2 cellular contexts compared by ENCODE assay signal in the genomic region with DNA sequence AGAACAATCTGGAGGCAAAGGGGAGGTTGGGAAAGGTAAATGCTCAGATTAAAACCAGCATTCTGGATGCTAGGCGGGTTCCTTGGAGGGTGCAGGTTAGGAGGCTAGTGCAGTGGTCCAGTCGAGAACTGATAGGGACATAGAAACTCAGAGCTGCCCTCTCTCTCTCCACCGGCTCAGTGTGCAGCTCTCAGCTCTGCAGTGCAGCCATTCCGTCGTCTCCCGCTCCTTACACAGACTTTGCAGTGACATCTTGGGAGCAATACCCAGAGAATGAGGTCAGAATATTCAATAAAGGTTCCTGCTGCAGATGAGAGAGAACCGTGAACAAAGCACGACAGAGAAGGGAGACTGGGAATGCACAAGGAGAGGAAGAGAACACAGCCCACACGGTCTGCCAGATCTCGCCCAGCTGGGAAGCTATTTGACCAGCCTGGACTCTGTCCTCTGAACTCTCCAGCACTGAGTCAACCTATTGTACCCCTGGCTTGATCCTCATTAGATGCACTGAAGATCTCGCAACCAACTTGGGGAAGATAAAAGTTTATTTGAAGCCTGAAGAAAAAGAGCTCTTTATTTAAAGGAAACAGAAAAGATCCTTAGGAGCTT.
TF ChIP-seq lines count a peak whose summit lies in the region.

No MANE protein-coding gene starts in this region.

TF ChIP-seq in GM23338, 12 proteins besides CTCF, POLR2A, EP300 and RAD21 (continued from another document):
- no peak for TF ChIP-seq EZH2 (IDR thresholded peaks at IDR 0.05; ENCODE audit: low read depth, unreplicated experiment)
- TF ChIP-seq ZNF114 (CRISPR knock-in tag; IDR thresholded peaks at IDR 0.05), result no peak
- no peak for TF ChIP-seq POLR2AphosphoS5 (IDR thresholded peaks at IDR 0.05; ENCODE audit: low read depth)

TF ChIP-seq in HepG2, 621 proteins besides CTCF, POLR2A, EP300 and RAD21 (continued from another document):
- TF ChIP-seq, protein P1, sequence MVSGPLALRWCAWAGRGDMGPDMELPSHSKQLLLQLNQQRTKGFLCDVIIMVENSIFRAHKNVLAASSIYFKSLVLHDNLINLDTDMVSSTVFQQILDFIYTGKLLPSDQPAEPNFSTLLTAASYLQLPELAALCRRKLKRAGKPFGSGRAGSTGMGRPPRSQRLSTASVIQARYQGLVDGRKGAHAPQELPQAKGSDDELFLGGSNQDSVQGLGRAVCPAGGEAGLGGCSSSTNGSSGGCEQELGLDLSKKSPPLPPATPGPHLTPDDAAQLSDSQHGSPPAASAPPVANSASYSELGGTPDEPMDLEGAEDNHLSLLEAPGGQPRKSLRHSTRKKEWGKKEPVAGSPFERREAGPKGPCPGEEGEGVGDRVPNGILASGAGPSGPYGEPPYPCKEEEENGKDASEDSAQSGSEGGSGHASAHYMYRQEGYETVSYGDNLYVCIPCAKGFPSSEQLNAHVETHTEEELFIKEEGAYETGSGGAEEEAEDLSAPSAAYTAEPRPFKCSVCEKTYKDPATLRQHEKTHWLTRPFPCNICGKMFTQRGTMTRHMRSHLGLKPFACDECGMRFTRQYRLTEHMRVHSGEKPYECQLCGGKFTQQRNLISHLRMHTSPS (CRISPR knock-in tag; IDR thresholded peaks at IDR 0.05; ENCODE audit: low read depth), result no peak
- TF ChIP-seq AKAP8 (CRISPR knock-in tag; IDR thresholded peaks at IDR 0.05) (no peak), ZNF225 (CRISPR knock-in tag; IDR thresholded peaks at IDR 0.05) (no peak), MXD4 (CRISPR knock-in tag; IDR thresholded peaks at IDR 0.05) (no peak), CSRNP1 (CRISPR knock-in tag; IDR thresholded peaks at IDR 0.05) (no peak), TFAP4 (IDR thresholded peaks at IDR 0.05; ENCODE audit: borderline replicate concordance, low read depth) (peak; percentile 71), TSC22D2 (CRISPR knock-in tag; IDR thresholded peaks at IDR 0.05; ENCODE audit: borderline replicate concordance) (no peak), ZMYM4 (CRISPR knock-in tag; IDR thresholded peaks at IDR 0.05) (no peak), MEIS1 (CRISPR knock-in tag; IDR thresholded peaks at IDR 0.05; ENCODE audit: borderline replicate concordance) (no peak), ZNF7 (CRISPR knock-in tag; IDR thresholded peaks at IDR 0.05) (no peak), KDM6A (CRISPR knock-in tag; IDR thresholded peaks at IDR 0.05; ENCODE audit: low read depth) (no peak), REST (IDR thresholded peaks at IDR 0.05; ENCODE audit: borderline replicate concordance in 1 of 2, low read depth in 1 of 2, low read length in 2 of 2) (no peak), SALL1 (CRISPR knock-in tag; IDR thresholded peaks at IDR 0.05) (0 out of 2 replicates have a peak, but pooled peaks have one; percentile 14), TOPORS (CRISPR knock-in tag; IDR thresholded peaks at IDR 0.05) (no peak)
